20 cellular contexts compared by ENCODE assay signal in the genomic region with DNA sequence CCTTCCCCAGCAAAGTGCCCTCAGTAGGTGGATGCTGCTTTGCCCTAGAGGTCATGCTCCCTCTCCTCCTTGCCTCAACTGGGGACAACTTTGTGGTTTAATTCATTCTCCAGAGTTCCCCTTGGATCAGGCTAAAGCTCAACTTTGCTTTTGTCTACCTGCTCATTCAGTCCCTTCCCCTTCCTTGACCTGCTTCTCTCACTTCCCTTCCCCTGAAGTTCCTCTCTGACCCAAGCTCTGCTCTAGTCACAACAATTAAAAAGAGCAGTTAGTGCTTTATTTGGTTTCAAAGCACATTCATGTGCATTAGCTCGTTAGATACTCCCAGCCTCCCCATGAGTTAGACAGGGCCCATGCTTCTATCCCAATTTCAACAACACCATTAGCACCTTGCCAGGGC.
DNase-seq lines count a peak whose midpoint lies in the region; ATAC-seq and TF ChIP-seq lines count a peak whose summit lies in the region.
"Had no signal": no experiment of that assay in that cellular context is flagged by ENCODE, and none has a peak within 500 bp of the region (broad histone marks: within the 10 kb centered on the region; RNA-seq: fewer than 3 reads in every experiment).

No MANE protein-coding gene starts in this region.

- H3K9me3 Mint-ChIP-seq in activated naive CD8-positive, alpha-beta T cell treated with anti-CD3 and anti-CD28 coated beads, Interleukin-2, amount 10 ng/mL, durations not matched to agents 7 days and 5 days: no peaks in the 10 kb centered on the region
- no peaks in the 10 kb centered on the region for H3K9me3 Mint-ChIP-seq in activated naive CD8-positive, alpha-beta T cell treated with anti-CD3 and anti-CD28 coated beads for 36 hours
- H3K9me3 Mint-ChIP-seq in activated T-helper 17 cell treated with anti-CD3 and anti-CD28 coated beads, Interleukin-2, amount 50 U/mL, for 72 hours: no peaks in the 10 kb centered on the region
- H3K9me3 Mint-ChIP-seq: CD4-positive, alpha-beta memory T cell; H9 had no signal

- no peaks in the 10 kb centered on the region for H3K36me3 Mint-ChIP-seq in activated naive CD8-positive, alpha-beta T cell treated with anti-CD3 and anti-CD28 coated beads, Interleukin-2, amount 10 ng/mL, durations not matched to agents 7 days and 5 days
- H3K36me3 Mint-ChIP-seq in activated naive CD8-positive, alpha-beta T cell treated with anti-CD3 and anti-CD28 coated beads for 36 hours: no peaks in the 10 kb centered on the region
- no peaks in the 10 kb centered on the region for H3K36me3 Mint-ChIP-seq in activated T-helper 17 cell treated with anti-CD3 and anti-CD28 coated beads, Interleukin-2, amount 50 U/mL, for 72 hours (ENCODE audit: low read depth)

- H3K27ac Mint-ChIP-seq in activated naive CD8-positive, alpha-beta T cell treated with anti-CD3 and anti-CD28 coated beads, Interleukin-2, amount 10 ng/mL, durations not matched to agents 7 days and 5 days: peak overlapping the region; percentile 37
- no peak overlapping the region for H3K27ac Mint-ChIP-seq in activated naive CD8-positive, alpha-beta T cell treated with anti-CD3 and anti-CD28 coated beads for 36 hours
- peak overlapping the region; percentile 13 for H3K27ac Mint-ChIP-seq in activated T-helper 17 cell treated with anti-CD3 and anti-CD28 coated beads, Interleukin-2, amount 50 U/mL, for 72 hours

- no peak for ATAC-seq in activated naive CD8-positive, alpha-beta T cell treated with anti-CD3 and anti-CD28 coated beads, Interleukin-2, amount 10 ng/mL, durations not matched to agents 7 days and 5 days (ENCODE audit: low read depth)
- no peak for ATAC-seq in activated T-helper 17 cell treated with anti-CD3 and anti-CD28 coated beads, Interleukin-2, amount 50 U/mL, for 72 hours (replicated peaks)
- ATAC-seq in GM18502 (IDR thresholded peaks at IDR 0.05; ENCODE audit: poor library complexity, unreplicated experiment) (no peak), mucosa of descending colon (no peak)
- ATAC-seq: HepG2, Panc1 had no signal

- intact Hi-C loops in mucosa of descending colon (cut with DNase I, micrococcal nuclease): no loop called here

- H3K4me1 ChIP-seq in mucosa of descending colon (ENCODE audit: low read depth): no peaks in the 10 kb centered on the region
- H3K4me1 ChIP-seq: BE2C had no signal

- no peaks in the 10 kb centered on the region for H3K9me3 ChIP-seq in mucosa of descending colon
- H3K9me3 ChIP-seq: BE2C had no signal

- POLR2A ChIA-PET in activated naive CD8-positive, alpha-beta T cell treated with anti-CD3 and anti-CD28 coated beads, Interleukin-2, amount 10 ng/mL, durations not matched to agents 7 days and 5 days (lab: Charles Lee): no interaction called here

- no peak overlapping the region for H3K4me3 ChIP-seq in mucosa of descending colon

- H3K4me1 Mint-ChIP-seq in activated naive CD8-positive, alpha-beta T cell treated with anti-CD3 and anti-CD28 coated beads, Interleukin-2, amount 10 ng/mL, durations not matched to agents 7 days and 5 days: no peaks in the 10 kb centered on the region
- no peaks in the 10 kb centered on the region for H3K4me1 Mint-ChIP-seq in activated naive CD8-positive, alpha-beta T cell treated with anti-CD3 and anti-CD28 coated beads for 36 hours
- no peaks in the 10 kb centered on the region for H3K4me1 Mint-ChIP-seq in activated T-helper 17 cell treated with anti-CD3 and anti-CD28 coated beads, Interleukin-2, amount 50 U/mL, for 72 hours
- H3K4me1 Mint-ChIP-seq: CD4-positive, alpha-beta memory T cell had no signal

- H3K36me3 ChIP-seq in mucosa of descending colon (ENCODE audit: low read depth): no peaks in the 10 kb centered on the region
- H3K36me3 ChIP-seq: BE2C had no signal

- no peaks in the 10 kb centered on the region for H3K27me3 Mint-ChIP-seq in activated naive CD8-positive, alpha-beta T cell treated with anti-CD3 and anti-CD28 coated beads, Interleukin-2, amount 10 ng/mL, durations not matched to agents 7 days and 5 days
- no peaks in the 10 kb centered on the region for H3K27me3 Mint-ChIP-seq in activated naive CD8-positive, alpha-beta T cell treated with anti-CD3 and anti-CD28 coated beads for 36 hours
- H3K27me3 Mint-ChIP-seq in activated T-helper 17 cell treated with anti-CD3 and anti-CD28 coated beads, Interleukin-2, amount 50 U/mL, for 72 hours: no peaks in the 10 kb centered on the region
- H3K27me3 Mint-ChIP-seq: CD4-positive, alpha-beta memory T cell had no signal

- H3K4me3 Mint-ChIP-seq in activated naive CD8-positive, alpha-beta T cell treated with anti-CD3 and anti-CD28 coated beads, Interleukin-2, amount 10 ng/mL, durations not matched to agents 7 days and 5 days: no peak overlapping the region
- no peak overlapping the region for H3K4me3 Mint-ChIP-seq in activated naive CD8-positive, alpha-beta T cell treated with anti-CD3 and anti-CD28 coated beads for 36 hours
- no peak overlapping the region for H3K4me3 Mint-ChIP-seq in activated T-helper 17 cell treated with anti-CD3 and anti-CD28 coated beads, Interleukin-2, amount 50 U/mL, for 72 hours
- H3K4me3 Mint-ChIP-seq: CD4-positive, alpha-beta memory T cell; H9 had no signal

- no peak for DNase-seq in activated naive CD8-positive, alpha-beta T cell treated with anti-CD3 and anti-CD28 coated beads, Interleukin-2, amount 10 ng/mL, durations not matched to agents 7 days and 5 days
- DNase-seq in activated naive CD8-positive, alpha-beta T cell treated with anti-CD3 and anti-CD28 coated beads for 36 hours: no peak
- DNase-seq in NOMO-1 treated with dmso at 0.1 percent for 144 hours (lab: John Stamatoyannopoulos, UW; ENCODE audit: unreplicated experiment): peak; percentile 71
- no peak for DNase-seq in effector CD8-positive, alpha-beta T cell (lab: John Stamatoyannopoulos, UW)
- DNase-seq in NCI-H510A treated with DMSO at 0.1 percent for 48 hours (lab: John Stamatoyannopoulos, UW): no peak
- DNase-seq in mucosa of descending colon: no peak
- DNase-seq: BE2C; CD4-positive, alpha-beta memory T cell; DMS153; GDM1; H9; KBM-7; NCI-H1436; NCI-H1930; NCI-H226; NK-92 treated with Interleukin-12 subunit alpha and Interleukin-12 subunit beta, amount 100 ng/mL, for 24 hours had no signal

- TF ChIP-seq CTCF in mucosa of descending colon (IDR thresholded peaks at IDR 0.05): no peak
